8 cellular contexts compared by ENCODE assay signal in genomic region chr10:16520900-16521299, GRCh38. TPM values are rescaled to one million over a fixed set of nuclear protein-coding genes. Genes with fewer than 3 reads are reported as not detected.
DNase-seq lines count a peak whose midpoint lies in the region; ATAC-seq and TF ChIP-seq lines count a peak whose summit lies in the region.

No MANE protein-coding gene starts in this region.

- H3K4me3 ChIP-seq in AG09309 (ENCODE audit: control insufficient read depth, low read depth, low read length) (peak overlapping the region; percentile 45), fibroblast of the aortic adventitia (ENCODE audit: low read depth, low read length) (peak overlapping the region; percentile 57), trophoblast cell (ENCODE audit: low read depth, low read length) (peak overlapping the region; percentile 43)

- H3K36me3 ChIP-seq in trophoblast cell (ENCODE audit: control insufficient read depth in 1 of 2, insufficient read depth in 2 of 2, low read length in 2 of 2), result no peaks in the 10 kb centered on the region

- TF ChIP-seq CTCF in AG09309 (IDR thresholded peaks at IDR 0.05; ENCODE audit: control insufficient read depth, insufficient read depth, low read depth, low read length, missing control alignments) (peak; percentile 41), fibroblast of the aortic adventitia (IDR thresholded peaks at IDR 0.05; ENCODE audit: insufficient read depth, low read length) (peak; percentile 41)
- TF ChIP-seq CTCF in activated CD8-positive, alpha-beta T cell treated with anti-CD3 and anti-CD28 coated beads for 36 hours (IDR thresholded peaks at IDR 0.05), result peak; percentile 24

- no peak overlapping the region for H3K9ac ChIP-seq in trophoblast cell (ENCODE audit: low read length)

- no CpG with 5 or more reads among the region's 39 CpGs for WGBS in trophoblast cell (ENCODE audit: extremely low coverage, insufficient coverage, insufficient read length)

- H4K8ac ChIP-seq in trophoblast cell (ENCODE audit: low read depth, low read length), result no peak overlapping the region

- peaks cover 41% of the 10 kb centered on the region for H3K27me3 Mint-ChIP-seq in activated CD8-positive, alpha-beta T cell treated with anti-CD3 and anti-CD28 coated beads for 36 hours

- H3K27ac Mint-ChIP-seq in activated CD8-positive, alpha-beta T cell treated with anti-CD3 and anti-CD28 coated beads for 36 hours, result no peak overlapping the region

- H3K9me3 Mint-ChIP-seq in activated CD8-positive, alpha-beta T cell treated with anti-CD3 and anti-CD28 coated beads for 36 hours, result no peaks in the 10 kb centered on the region

- H2BK12ac ChIP-seq in trophoblast cell (ENCODE audit: low read length), result no peak overlapping the region

- no peaks in the 10 kb centered on the region for H3K9me3 ChIP-seq in trophoblast cell (ENCODE audit: insufficient read depth, low read depth, low read length)

- H3K27me3 ChIP-seq in trophoblast cell (ENCODE audit: insufficient read depth, low read length), result peaks cover 35% of the 10 kb centered on the region

- intact Hi-C loops in activated CD8-positive, alpha-beta T cell treated with anti-CD3 and anti-CD28 coated beads for 36 hours (cut with micrococcal nuclease), result loop anchor here (10.0 kb wide), 1 partner anchor 254 kb away; no protein-coding TSS in a partner anchor

- H3K23ac ChIP-seq in trophoblast cell (ENCODE audit: low read length), result no peak overlapping the region

- H3K4ac ChIP-seq in trophoblast cell (ENCODE audit: low read depth, low read length), result no peak overlapping the region

- H3K36me3 Mint-ChIP-seq in activated CD8-positive, alpha-beta T cell treated with anti-CD3 and anti-CD28 coated beads for 36 hours (ENCODE audit: low read depth), result peaks cover 4% of the 10 kb centered on the region

- H3K4me1 Mint-ChIP-seq in activated CD8-positive, alpha-beta T cell treated with anti-CD3 and anti-CD28 coated beads for 36 hours (ENCODE audit: low read depth), result peaks cover 2% of the 10 kb centered on the region

- peak overlapping the region; percentile 5 for H4K91ac ChIP-seq in trophoblast cell (ENCODE audit: low read depth, low read length)

- H3K14ac ChIP-seq in trophoblast cell (ENCODE audit: low read length), result peak overlapping the region; percentile 58

- no peak overlapping the region for H4K12ac ChIP-seq in trophoblast cell (ENCODE audit: low read depth, low read length)

- H2AK5ac ChIP-seq in trophoblast cell (ENCODE audit: low read length), result no peak overlapping the region

- no peak for DNase-seq in AG09309 (ENCODE audit: low read depth)
- DNase-seq in activated CD8-positive, alpha-beta T cell treated with anti-CD3 and anti-CD28 coated beads for 36 hours, result peak; percentile 59
- peak; percentile 9 for DNase-seq in fibroblast of the aortic adventitia (ENCODE audit: low read depth)
- DNase-seq in trophoblast cell, result no peak
- DNase-seq in HK-2 (ENCODE audit: unreplicated experiment), result no peak

- peak overlapping the region; percentile 92 for H3K4me2 ChIP-seq in trophoblast cell (ENCODE audit: low read length)

- no peaks in the 10 kb centered on the region for H3K79me1 ChIP-seq in trophoblast cell (ENCODE audit: low read length)

- H3K4me1 ChIP-seq in trophoblast cell (ENCODE audit: control insufficient read depth in 1 of 2, insufficient read depth in 2 of 2, low read length in 2 of 2), result peaks cover 18% of the 10 kb centered on the region in 2 experiments

- H3K27ac ChIP-seq in trophoblast cell (ENCODE audit: low read depth, low read length), result no peak overlapping the region

- no peak overlapping the region for H2BK120ac ChIP-seq in trophoblast cell (ENCODE audit: insufficient read depth, low read length, poor library complexity)

- ATAC-seq in GM18909 (IDR thresholded peaks at IDR 0.05; ENCODE audit: poor library complexity, unreplicated experiment), result peak; percentile 63
- peak; percentile 74 for ATAC-seq in HG03196 (IDR thresholded peaks at IDR 0.05; ENCODE audit: unreplicated experiment)
- peak; percentile 70 for ATAC-seq in activated CD8-positive, alpha-beta T cell treated with anti-CD3 and anti-CD28 coated beads for 36 hours
- no peak for ATAC-seq in GM18870 (IDR thresholded peaks at IDR 0.05; ENCODE audit: unreplicated experiment)

- CTCF ChIA-PET in activated CD8-positive, alpha-beta T cell treated with anti-CD3 and anti-CD28 coated beads for 36 hours (lab: Charles Lee), result no interaction called here

- H3K4me3 Mint-ChIP-seq in activated CD8-positive, alpha-beta T cell treated with anti-CD3 and anti-CD28 coated beads for 36 hours, result peak overlapping the region; percentile 58

- POLR2A ChIA-PET in activated CD8-positive, alpha-beta T cell treated with anti-CD3 and anti-CD28 coated beads for 36 hours (lab: Charles Lee), result interaction anchor here (1.7 kb wide), 1 partner anchor 84 kb away, joined by 5 read pairs; the partner anchor contains the start of gene PTER

- peaks cover 1% of the 10 kb centered on the region for H3K79me2 ChIP-seq in trophoblast cell (ENCODE audit: control insufficient read depth, insufficient read depth, low read length, poor library complexity)

- H3K18ac ChIP-seq in trophoblast cell (ENCODE audit: low read length), result no peak overlapping the region

- peak overlapping the region; percentile 45 for H2AFZ ChIP-seq in trophoblast cell (ENCODE audit: insufficient read depth, low read length, poor library complexity)

- H2BK5ac ChIP-seq in trophoblast cell (ENCODE audit: low read depth, low read length, poor library complexity), result no peak overlapping the region

RNA-seq across cellular contexts. Expression of gene C1QL3, which starts 0.8 kb away (rescaled TPM):
- total RNA-seq in activated CD8-positive, alpha-beta T cell treated with anti-CD3 and anti-CD28 coated beads for 36 hours, result under 1 TPM in 1 of 2 experiments, not detected in 1; 0.16 TPM
- 0.09 TPM in 1 of 2 replicates, not detected in the other for total RNA-seq in fibroblast of the aortic adventitia (ENCODE audit: low replicate concordance)
- polyA plus RNA-seq in trophoblast cell (2013), result 0.61 and 0.75 TPM in 2 replicates

Comparison
In these comparisons a context has a peak if more than half of its experiments do, and no peak if none do; other contexts are left out.
1. DNase-seq: peak in activated CD8-positive, alpha-beta T cell treated with anti-CD3 and anti-CD28 coated beads for 36 hours (single experiment) and fibroblast of the aortic adventitia (single experiment); none in AG09309 (single experiment), trophoblast cell (0 of 2) and HK-2 (single experiment).
2. Peak in every context shown above with its lines, with median percentiles within 50 percentile points of each other: H3K4me3 ChIP-seq and CTCF ChIP-seq.